In the genomic region with DNA sequence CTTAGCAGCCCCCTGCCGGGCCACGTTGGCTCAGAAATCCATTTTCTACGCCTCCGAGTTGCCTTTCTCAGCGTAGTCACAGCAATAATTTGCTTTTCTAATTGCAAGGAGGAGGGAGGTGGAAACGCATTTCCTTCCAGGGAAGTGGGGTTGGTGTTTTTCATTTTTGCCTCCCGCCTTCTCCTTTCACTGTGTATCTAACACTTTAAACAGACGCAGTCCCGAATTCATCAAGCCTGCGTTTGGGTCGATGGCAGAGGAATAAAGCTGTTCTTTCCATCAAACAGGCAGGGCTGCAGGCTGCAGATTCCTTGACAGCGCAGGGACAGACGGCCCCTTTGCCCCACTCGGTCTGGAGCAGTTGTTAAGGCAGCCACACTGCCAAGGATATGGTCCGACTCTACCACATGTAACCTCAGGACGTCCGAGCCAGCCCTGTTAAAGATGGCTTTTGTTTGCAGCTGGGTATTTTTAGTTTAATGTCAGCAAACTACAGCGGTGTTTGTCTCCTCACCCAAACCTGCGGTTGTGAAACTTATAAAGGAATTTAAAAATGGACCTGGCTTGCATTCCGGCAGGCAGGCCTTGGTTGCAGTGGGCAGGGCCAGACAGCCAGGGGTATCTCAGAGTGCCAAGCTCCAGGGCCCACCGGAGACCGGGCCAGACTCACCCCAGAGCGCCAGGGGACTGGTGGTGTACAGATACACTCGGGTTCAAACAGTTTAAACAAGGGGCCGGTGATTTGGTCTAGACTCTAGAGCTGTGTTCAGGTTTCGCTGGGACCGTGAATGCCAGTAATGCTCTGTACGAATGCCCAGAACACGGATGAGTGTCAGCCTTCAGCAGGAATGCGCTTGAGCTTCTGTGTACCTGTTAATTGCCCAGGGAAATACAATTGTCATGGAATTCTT, we compare ENCODE assay signal across 9 cellular contexts. TPM values are rescaled to one million over a fixed set of nuclear protein-coding genes. Genes with fewer than 3 reads are reported as not detected.
DNase-seq lines count a peak whose midpoint lies in the region; ATAC-seq and TF ChIP-seq lines count a peak whose summit lies in the region.
"Had no signal": no experiment of that assay in that cellular context is flagged by ENCODE, and none has a peak within 500 bp of the region (broad histone marks: within the 10 kb centered on the region; RNA-seq: fewer than 3 reads in every experiment).

No MANE protein-coding gene starts in this region.

- peak; percentile 68 for DNase-seq in activated CD8-positive, alpha-beta memory T cell treated with anti-CD3 and anti-CD28 coated beads for 24 hours
- no peak for DNase-seq in activated CD8-positive, alpha-beta memory T cell treated with anti-CD3 and anti-CD28 coated beads, Interleukin-2, amount 50 U/mL, for 4 hours
- DNase-seq in SK-MEL-5 (ENCODE audit: low read depth, low spot score) (peak; percentile 27), dorsolateral prefrontal cortex (peak in 1 of 10 donors; percentile 45), uterus (peak in 1 of 2 donors; percentile 24), HT-29 (ENCODE audit: low spot score) (no peak)

- no peaks in the 10 kb centered on the region for H3K9me3 ChIP-seq in mononuclear cell (ENCODE audit: low read depth, low read length)
- H3K9me3 ChIP-seq in uterus = no peaks in the 10 kb centered on the region

- H3K27me3 ChIP-seq in dorsolateral prefrontal cortex (peaks cover 0 to 13% (median 0%) of the 10 kb centered on the region in 45 donors), mononuclear cell (ENCODE audit: insufficient read depth, low read length) (no peaks in the 10 kb centered on the region), uterus (no peaks in the 10 kb centered on the region)
- H3K27me3 ChIP-seq: foreskin keratinocyte had no signal

- peak overlapping the region; percentile 45 to 91 (median 81) for H3K4me3 ChIP-seq in dorsolateral prefrontal cortex
- H3K4me3 ChIP-seq in mononuclear cell (ENCODE audit: low read length) = peak overlapping the region; percentile 100
- peak overlapping the region; percentile 70 to 81 for H3K4me3 ChIP-seq in uterus

- peaks cover 57% of the 10 kb centered on the region for H3K4me1 ChIP-seq in mononuclear cell (ENCODE audit: insufficient read depth, low read length)
- H3K4me1 ChIP-seq in uterus = no peaks in the 10 kb centered on the region

- no peak for ATAC-seq in GM19328 (IDR thresholded peaks at IDR 0.05; ENCODE audit: unreplicated experiment)

- in situ Hi-C loops in SK-MEL-5 (cut with HindIII; ENCODE audit: low pct_unique_long_range_greater_than_20kb, low sequenced_read_pairs) = no loop called here

- no peaks in the 10 kb centered on the region for H3K36me3 ChIP-seq in uterus

- intact Hi-C loops in dorsolateral prefrontal cortex (cut with DNase I) (loop anchor here in 1 of 2 donors (5.0 kb wide), 1 partner anchor 498 kb away; a partner anchor contains a TSS), uterus (cut with DNase I; ENCODE audit: low total_unique reads) (no loop called here)

- TF ChIP-seq CTCF in dorsolateral prefrontal cortex (IDR thresholded peaks at IDR 0.05 in 54 of 56, conservative IDR thresholded peaks at IDR 0.05 in 2 of 56; ENCODE audit: low read depth in 1 of 56, partially characterized antibody in 56 of 56) = peak in 1 of 56 donors; percentile 2
- TF ChIP-seq CTCF in uterus (IDR thresholded peaks at IDR 0.05) = no peak

- TF ChIP-seq POLR2A in uterus (IDR thresholded peaks at IDR 0.05) = no peak

- H3K27ac ChIP-seq in dorsolateral prefrontal cortex = peak overlapping the region in 51 of 59 donors; percentile 30 to 91 (median 84)
- H3K27ac ChIP-seq in uterus = peak overlapping the region; percentile 84 to 92

RNA-seq across cellular contexts. Expression of a gene that starts 2.2 kb away (rescaled TPM):
- total RNA-seq in SK-MEL-5 (2014; rRNA removed; shearing (Covaris generic)) = 27.4 TPM in 2 replicates
- 34.0 and 36.3 TPM in 2 replicates for polyA plus RNA-seq in SK-MEL-5 (2015; cell fraction: cytosol; rRNA removed)
- 4.4 and 4.9 TPM in 2 replicates for polyA plus RNA-seq in SK-MEL-5 (2015; cell fraction: nucleus; rRNA removed)
- 10 to 100 TPM; 14.8 to 77.6 (median 22.8) TPM for total RNA-seq in dorsolateral prefrontal cortex
- total RNA-seq in mononuclear cell = 83.7 TPM
- 10 to 100 TPM; 21.0 to 82.1 (median 58.7) TPM for total RNA-seq in uterus
- 1.6 and 3.8 TPM in 2 replicates for total RNA-seq in HT-29 (2014; rRNA removed; shearing (Covaris generic))

Comparison
In these comparisons a context has a peak if more than half of its experiments do, and no peak if none do; other contexts are left out.
1. DNase-seq: peak in activated CD8-positive, alpha-beta memory T cell treated with anti-CD3 and anti-CD28 coated beads for 24 hours (single experiment) and SK-MEL-5 (single experiment); none in activated CD8-positive, alpha-beta memory T cell treated with anti-CD3 and anti-CD28 coated beads, Interleukin-2, amount 50 U/mL, for 4 hours (single experiment) and HT-29 (single experiment).
2. Peak in every context shown above with its lines, with median percentiles within 50 percentile points of each other: H3K4me3 ChIP-seq.